21 cellular contexts compared by ENCODE assay signal in the genomic region with DNA sequence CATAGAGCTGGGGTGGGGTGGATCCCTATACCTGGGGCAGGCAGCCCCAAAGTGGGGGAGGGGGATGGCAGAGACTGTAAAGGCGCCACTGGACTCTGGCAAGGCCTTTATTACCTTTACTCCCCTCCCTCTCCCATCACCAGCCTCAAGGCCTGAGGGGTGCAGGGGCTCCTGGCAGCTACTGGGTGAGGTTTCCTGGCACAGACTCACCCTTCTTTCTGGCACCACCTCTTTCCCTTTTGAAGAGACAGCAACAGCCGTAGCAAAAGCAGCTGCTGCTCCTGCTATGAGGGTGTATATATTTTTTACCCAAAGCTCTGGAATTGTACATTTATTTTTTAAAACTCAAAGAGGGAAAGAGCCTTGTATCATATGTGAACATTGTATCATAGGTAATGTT. TPM values are rescaled to one million over a fixed set of nuclear protein-coding genes. Genes with fewer than 3 reads are reported as not detected.
A peak's percentile ranks its signal among the peaks of the same experiment; 100 is the strongest.
DNase-seq lines count a peak whose midpoint lies in the region; ATAC-seq and TF ChIP-seq lines count a peak whose summit lies in the region.
"Had no signal": no experiment of that assay in that cellular context is flagged by ENCODE, and none has a peak within 500 bp of the region (broad histone marks: within the 10 kb centered on the region; RNA-seq: fewer than 3 reads in every experiment).

No MANE protein-coding gene starts in this region.

- no peak overlapping the region for H3K4me3 ChIP-seq in tibial artery
- H3K4me3 ChIP-seq: HAP-1, left lung, PC-9, psoas muscle, upper lobe of left lung had no signal

- H3K27me3 ChIP-seq in tibial artery, result peaks cover 0 to 10% of the 10 kb centered on the region in 2 donors
- H3K27me3 ChIP-seq: upper lobe of left lung had no signal

- ATAC-seq in esophagus mucosa (peak; percentile 2), HG03097 (IDR thresholded peaks at IDR 0.05; ENCODE audit: low FRiP score, unreplicated experiment) (no peak)
- ATAC-seq: activated naive CD8-positive, alpha-beta T cell treated with anti-CD3 and anti-CD28 coated beads, Interleukin-2, amount 50 U/mL, for 24 hours; CD8-positive, alpha-beta T cell; left lung; psoas muscle; Right ventricle myocardium inferior; SK-N-SH treated with all-trans-retinoic acid at 6 μM for 48 hours; stimulated activated effector memory CD8-positive, alpha-beta T cell treated with anti-CD3 and anti-CD28 coated beads, Interleukin-12 subunit alpha, Interleukin-12 subunit beta, amount 100 ng/mL, for 72 hours had no signal

- H3K27ac ChIP-seq in temporal lobe (ENCODE audit: low read depth, low read length) (peak overlapping the region; percentile 27), tibial artery (no peak overlapping the region)
- H3K27ac ChIP-seq: left lung, PC-9, psoas muscle, upper lobe of left lung had no signal

- H3K4me1 ChIP-seq in tibial artery, result peaks cover 0 to 14% (median 10%) of the 10 kb centered on the region in 4 donors
- H3K4me1 ChIP-seq: HAP-1 had no signal

- no peaks in the 10 kb centered on the region for H3K9me3 ChIP-seq in tibial artery
- H3K9me3 ChIP-seq: HAP-1, left lung, psoas muscle, upper lobe of left lung had no signal

- intact Hi-C loops in tibial artery (cut with DNase I; ENCODE audit: low total_unique reads), result loop anchor here (5.0 kb wide), 1 partner anchor 183 kb away; no protein-coding TSS in a partner anchor

- H3K36me3 ChIP-seq in tibial artery, result no peaks in the 10 kb centered on the region
- H3K36me3 ChIP-seq: upper lobe of left lung had no signal

- peak; percentile 1 for DNase-seq in NCI-H1092 treated with DMSO at 0.1 percent for 48 hours (lab: John Stamatoyannopoulos, UW)
- DNase-seq in NCI-H1092 (lab: John Stamatoyannopoulos, UW), result no peak
- DNase-seq in NCI-H1694 treated with DMSO at 0.1 percent for 48 hours (lab: John Stamatoyannopoulos, UW), result peak; percentile 69
- DNase-seq in NCI-H146 (lab: John Stamatoyannopoulos, UW), result no peak
- no peak for DNase-seq in tibial artery
- DNase-seq: activated gamma-delta T cell; activated naive CD8-positive, alpha-beta T cell treated with anti-CD3 and anti-CD28 coated beads, Interleukin-2, amount 50 U/mL, for 24 hours; activated T-cell treated with anti-CD3 and anti-CD28 coated beads, Interleukin-2, amount 50 U/mL, for 24 hours; CD8-positive, alpha-beta T cell; left lung; mesenchymal stem cell; PC-9; psoas muscle; upper lobe of left lung had no signal

- no peak for TF ChIP-seq CTCF in tibial artery (IDR thresholded peaks at IDR 0.05)

RNA-seq across cellular contexts. Expression of a gene that starts 17.6 kb away (rescaled TPM):
- 112 TPM for total RNA-seq in esophagus mucosa
- total RNA-seq in temporal lobe, result 15.5 TPM

RNA-seq across cellular contexts. Expression of a gene that starts 24.3 kb away (rescaled TPM):
- total RNA-seq in esophagus mucosa, result 27.2 TPM
- total RNA-seq in temporal lobe, result 6.6 TPM

RNA-seq across cellular contexts. Expression of a gene that starts 54.5 kb away (rescaled TPM):
- 38.5 TPM for total RNA-seq in esophagus mucosa
- 31.5 TPM for total RNA-seq in temporal lobe

Comparison
In these comparisons a context has a peak if more than half of its experiments do, and no peak if none do; other contexts are left out.
1. DNase-seq: peak in NCI-H1092 treated with DMSO at 0.1 percent for 48 hours (single experiment) and NCI-H1694 treated with DMSO at 0.1 percent for 48 hours (single experiment); none in NCI-H1092 (single experiment), NCI-H146 (single experiment) and tibial artery (0 of 2).